In genomic region chr17:69018022-69018615, GRCh38 we compare ENCODE assay signal across 34 cellular contexts. TPM values are rescaled to one million over a fixed set of nuclear protein-coding genes. Genes with fewer than 3 reads are reported as not detected.
"Had no signal": no experiment of that assay in that cellular context is flagged by ENCODE, and none has a peak within 500 bp of the region (broad histone marks: within the 10 kb centered on the region; RNA-seq: fewer than 3 reads in every experiment).

No MANE protein-coding gene starts in this region.

- ATAC-seq: Right ventricle myocardium inferior had no signal

- H3K36me3 ChIP-seq: ascending aorta had no signal

- H3K27me3 ChIP-seq: ascending aorta, breast epithelium had no signal

- DNase-seq: activated B cell treated with CpG ODN at 0.5 μM for 24 hours; activated CD4-positive, alpha-beta memory T cell treated with anti-CD3 and anti-CD28 coated beads, Interleukin-2, amount 10 ng/mL, durations not matched to agents 7 days and 5 days; activated CD4-positive, alpha-beta T cell treated with anti-CD3 and anti-CD28 coated beads for 4 hours; activated CD4-positive, CD25-positive, alpha-beta regulatory T cell treated with anti-CD3 and anti-CD28 coated beads, Interleukin-2, amount 50 U/mL, for 72 hours; activated gamma-delta T cell; activated naive CD4-positive, alpha-beta T cell treated with Interleukin-2 at 50 U/mL for 16 hours; activated naive CD8-positive, alpha-beta T cell treated with anti-CD3 and anti-CD28 coated beads, Interleukin-2, amount 10 ng/mL, durations not matched to agents 7 days and 5 days; activated T-cell treated with anti-CD3 and anti-CD28 coated beads, Interleukin-2, amount 50 U/mL, for 24 hours; amygdala; MM.1S; MV-4-11; NCI-H1092; NCI-H1436 treated with DMSO at 0.1 percent for 48 hours; NCI-H187; NCI-H2081; NCI-H2171 treated with DMSO at 0.1 percent for 48 hours; NCI-H510A; NCI-H526; NCI-H748 treated with DMSO at 0.1 percent for 48 hours; PC-9; SIG-M5; SW 1271; T-helper 1 cell; T-helper 2 cell; T-helper 9 cell had no signal

- H3K4me3 ChIP-seq: ascending aorta, breast epithelium, PC-9 had no signal

- H3K4me1 ChIP-seq: ascending aorta, breast epithelium had no signal

- H3K27ac ChIP-seq: ascending aorta, breast epithelium, KMS-11, PC-9, RWPE1, VCaP had no signal

- H3K9me3 ChIP-seq: ascending aorta, breast epithelium had no signal

RNA-seq across cellular contexts. Expression of gene ABCA9, which starts 42.6 kb away (rescaled TPM):
- total RNA-seq: activated CD8-positive, alpha-beta memory T cell treated with anti-CD3 and anti-CD28 coated beads for 36 hours; activated T-helper 2 cell treated with anti-CD3 and anti-CD28 coated beads, Interferon-gamma antibody, Interleukin-2, Interleukin-4, amounts not matched to agents 10 μg/mL and 5 μg/mL and 100 μg/mL, durations not matched to agents 14 hours and 24 hours and 36 hours; LHCN-M2; PC-9 had no signal
